ENCODE assay signal across 8 cellular contexts in genomic region chr1:199041173-199041914, GRCh38.
DNase-seq lines count a peak whose midpoint lies in the region; ATAC-seq, FAIRE-seq and TF ChIP-seq lines count a peak whose summit lies in the region.

No MANE protein-coding gene starts in this region.

- no peak for ATAC-seq in SK-N-SH treated with all-trans-retinoic acid at 6 μM for 48 hours
- peak; percentile 97 for ATAC-seq in HG03039 (IDR thresholded peaks at IDR 0.05; ENCODE audit: unreplicated experiment)

- no peaks in the 10 kb centered on the region for H4K20me1 ChIP-seq in SK-N-SH (ENCODE audit: insufficient read depth)

- H3K27me3 ChIP-seq in SK-N-SH (ENCODE audit: insufficient read depth), result no peaks in the 10 kb centered on the region
- H3K27me3 ChIP-seq in small intestine (ENCODE audit: control insufficient read depth in 2 of 2, insufficient read depth in 2 of 2, low read length in 2 of 2), result no peaks in the 10 kb centered on the region
- H3K27me3 ChIP-seq in left ventricle myocardium inferior (ENCODE audit: low read depth), result no peaks in the 10 kb centered on the region

- H3K9ac ChIP-seq in SK-N-SH, result no peak overlapping the region

- no peak overlapping the region for H3K4me2 ChIP-seq in SK-N-SH

- intact Hi-C loops in left ventricle myocardium inferior (cut with micrococcal nuclease), result no loop called here

- H3K9me2 ChIP-seq in SK-N-SH, result no peaks in the 10 kb centered on the region

- H3K4me1 ChIP-seq in SK-N-SH (ENCODE audit: control insufficient read depth in 1 of 2, insufficient read depth in 2 of 2, low read depth in 1 of 2, low read length in 1 of 2) (peaks cover 0 to 4% of the 10 kb centered on the region in 2 experiments; a peak in 2 of 4 replicates), small intestine (ENCODE audit: control insufficient read depth in 2 of 2, insufficient read depth in 1 of 2, low read depth in 1 of 2, low read length in 1 of 2) (no peaks in the 10 kb centered on the region), left ventricle myocardium inferior (no peaks in the 10 kb centered on the region)

- H3K79me2 ChIP-seq in SK-N-SH (ENCODE audit: insufficient read depth), result no peaks in the 10 kb centered on the region

- CTCF ChIA-PET in SK-N-SH (lab: Yijun Ruan, JAX), result no interaction called here

- 38% methylated on average over 4 of the region's 4 CpGs for WGBS in SK-N-SH (ENCODE audit: low lambda C conversion rate)
- 11 to 19% (median 14%) methylated on average over 4 of the region's 4 CpGs for WGBS in small intestine, 3 donors

- POLR2A ChIA-PET in SK-N-SH (lab: Yijun Ruan, JAX), result no interaction called here

- no peaks in the 10 kb centered on the region for H3K36me3 ChIP-seq in SK-N-SH (replicated peaks in 1 of 2; ENCODE audit: control insufficient read depth in 1 of 2, insufficient read depth in 2 of 2, low read length in 1 of 2)
- no peaks in the 10 kb centered on the region for H3K36me3 ChIP-seq in small intestine (ENCODE audit: control insufficient read depth in 2 of 2, insufficient read depth in 2 of 2, low read length in 2 of 2)
- H3K36me3 ChIP-seq in left ventricle myocardium inferior, result no peaks in the 10 kb centered on the region

- H3K4me3 ChIP-seq in SK-N-SH (ENCODE audit: low read depth in 2 of 2, low read length in 1 of 2) (no peak overlapping the region), small intestine (ENCODE audit: low read depth in 1 of 2, low read length in 2 of 2) (no peak overlapping the region), left ventricle myocardium inferior (no peak overlapping the region)

- FAIRE-seq in small intestine (lab: Jason Lieb, UNC), result no peak

- DNase-seq in SK-N-SH, result no peak
- DNase-seq in SIG-M5 treated with dmso at 0.1 percent for 504 hours (lab: John Stamatoyannopoulos, UW; ENCODE audit: unreplicated experiment), result peak; percentile 99
- DNase-seq in small intestine, result peak; percentile 41
- no peak for DNase-seq in NCI-H446 (lab: John Stamatoyannopoulos, UW)
- no peak for DNase-seq in NCI-H1092 (lab: John Stamatoyannopoulos, UW)
- no peak for DNase-seq in left ventricle myocardium inferior

- H3K27ac ChIP-seq in SK-N-SH (ENCODE audit: low read depth in 2 of 2, low read length in 1 of 2), result no peak overlapping the region
- H3K27ac ChIP-seq in small intestine (ENCODE audit: low read depth in 1 of 2, low read length in 1 of 2), result no peak overlapping the region
- H3K27ac ChIP-seq in left ventricle myocardium inferior (replicated peaks), result no peak overlapping the region

- TF ChIP-seq RAD21 in SK-N-SH (IDR thresholded peaks at IDR 0.05; ENCODE audit: low read length), result no peak

- H3K9me3 ChIP-seq in SK-N-SH (no peaks in the 10 kb centered on the region), small intestine (ENCODE audit: control insufficient read depth, low read depth) (no peaks in the 10 kb centered on the region), left ventricle myocardium inferior (replicated peaks) (no peaks in the 10 kb centered on the region)

- TF ChIP-seq EP300 in SK-N-SH (IDR thresholded peaks at IDR 0.05; ENCODE audit: borderline replicate concordance in 1 of 2, low read depth in 1 of 2, low read length in 1 of 2), result no peak

- no peaks in the 10 kb centered on the region for H3F3A ChIP-seq in SK-N-SH (replicated peaks; ENCODE audit: insufficient read depth)

- peak overlapping the region; percentile 12; the same call in 1 of the 2 replicates for H2AFZ ChIP-seq in SK-N-SH (ENCODE audit: low read depth)

- no peak for TF ChIP-seq CTCF in SK-N-SH (IDR thresholded peaks at IDR 0.05)
- TF ChIP-seq CTCF in left ventricle myocardium inferior (IDR thresholded peaks at IDR 0.05; ENCODE audit: borderline replicate concordance), result no peak

TF ChIP-seq in SK-N-SH, 30 proteins besides CTCF, POLR2A, EP300 and RAD21:
- TF ChIP-seq FOSL2 (IDR thresholded peaks at IDR 0.05; ENCODE audit: borderline replicate concordance, low read depth), result no peak
- TF ChIP-seq SIN3A (IDR thresholded peaks at IDR 0.05; ENCODE audit: borderline replicate concordance, low read depth, low read length), result no peak
- TF ChIP-seq JUND (IDR thresholded peaks at IDR 0.05), result no peak
- TF ChIP-seq FOXJ3 (CRISPR knock-in tag; IDR thresholded peaks at IDR 0.05), result no peak
- TF ChIP-seq PBX3 (IDR thresholded peaks at IDR 0.05), result no peak

TF ChIP-seq in SK-N-SH treated with all-trans-retinoic acid at 6 μM for 48 hours, 23 proteins besides CTCF, POLR2A, EP300 and RAD21:
- TF ChIP-seq, protein P1, sequence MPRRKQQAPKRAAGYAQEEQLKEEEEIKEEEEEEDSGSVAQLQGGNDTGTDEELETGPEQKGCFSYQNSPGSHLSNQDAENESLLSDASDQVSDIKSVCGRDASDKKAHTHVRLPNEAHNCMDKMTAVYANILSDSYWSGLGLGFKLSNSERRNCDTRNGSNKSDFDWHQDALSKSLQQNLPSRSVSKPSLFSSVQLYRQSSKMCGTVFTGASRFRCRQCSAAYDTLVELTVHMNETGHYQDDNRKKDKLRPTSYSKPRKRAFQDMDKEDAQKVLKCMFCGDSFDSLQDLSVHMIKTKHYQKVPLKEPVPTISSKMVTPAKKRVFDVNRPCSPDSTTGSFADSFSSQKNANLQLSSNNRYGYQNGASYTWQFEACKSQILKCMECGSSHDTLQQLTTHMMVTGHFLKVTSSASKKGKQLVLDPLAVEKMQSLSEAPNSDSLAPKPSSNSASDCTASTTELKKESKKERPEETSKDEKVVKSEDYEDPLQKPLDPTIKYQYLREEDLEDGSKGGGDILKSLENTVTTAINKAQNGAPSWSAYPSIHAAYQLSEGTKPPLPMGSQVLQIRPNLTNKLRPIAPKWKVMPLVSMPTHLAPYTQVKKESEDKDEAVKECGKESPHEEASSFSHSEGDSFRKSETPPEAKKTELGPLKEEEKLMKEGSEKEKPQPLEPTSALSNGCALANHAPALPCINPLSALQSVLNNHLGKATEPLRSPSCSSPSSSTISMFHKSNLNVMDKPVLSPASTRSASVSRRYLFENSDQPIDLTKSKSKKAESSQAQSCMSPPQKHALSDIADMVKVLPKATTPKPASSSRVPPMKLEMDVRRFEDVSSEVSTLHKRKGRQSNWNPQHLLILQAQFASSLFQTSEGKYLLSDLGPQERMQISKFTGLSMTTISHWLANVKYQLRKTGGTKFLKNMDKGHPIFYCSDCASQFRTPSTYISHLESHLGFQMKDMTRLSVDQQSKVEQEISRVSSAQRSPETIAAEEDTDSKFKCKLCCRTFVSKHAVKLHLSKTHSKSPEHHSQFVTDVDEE (CRISPR knock-in tag; IDR thresholded peaks at IDR 0.05), result no peak
- no peak for TF ChIP-seq CSDC2 (CRISPR knock-in tag; IDR thresholded peaks at IDR 0.05)
- no peak for TF ChIP-seq ZNF8 (CRISPR knock-in tag; IDR thresholded peaks at IDR 0.05)
- no peak for TF ChIP-seq CSRNP3 (CRISPR knock-in tag; IDR thresholded peaks at IDR 0.05)
- no peak for TF ChIP-seq ZFP3 (CRISPR knock-in tag; IDR thresholded peaks at IDR 0.05)

Comparison
In these comparisons a context has a peak if more than half of its experiments do, and no peak if none do; other contexts are left out.
1. DNase-seq: peak in SIG-M5 treated with dmso at 0.1 percent for 504 hours (single experiment) and small intestine (single experiment); none in SK-N-SH (single experiment), NCI-H446 (0 of 2), NCI-H1092 (single experiment) and left ventricle myocardium inferior (single experiment).